ENCODE assay signal across 1 cellular context in the genomic region with DNA sequence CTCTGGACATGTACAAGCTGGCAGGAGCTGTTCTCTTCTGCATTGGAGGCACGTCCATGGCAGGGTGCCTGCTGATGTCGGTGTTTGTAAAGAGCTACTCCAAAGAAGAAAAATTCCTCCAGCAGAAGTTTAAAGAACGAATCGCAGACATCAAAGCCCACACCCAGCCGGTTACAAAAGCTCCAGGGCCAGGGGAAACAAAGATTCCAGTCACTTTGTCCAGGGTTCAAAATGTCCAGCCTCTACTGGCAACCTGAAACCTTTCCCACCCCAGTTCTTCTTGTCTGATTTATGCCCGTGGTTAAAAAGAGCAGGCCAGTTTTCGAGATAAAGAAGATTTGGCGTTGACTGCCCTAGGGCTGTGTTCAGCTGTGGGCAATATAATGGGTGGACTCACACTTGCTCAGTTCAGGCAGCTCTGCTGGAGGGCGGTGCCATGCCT.
TF ChIP-seq lines count a peak whose summit lies in the region.

No MANE protein-coding gene starts in this region.

TF ChIP-seq in IMR-90, 13 proteins besides CTCF, POLR2A, EP300 and RAD21 (continued from another document):
- TF ChIP-seq SMC3 (IDR thresholded peaks at IDR 0.05; ENCODE audit: low read depth, low read length) (no peak), CHD1 (IDR thresholded peaks at IDR 0.05; ENCODE audit: low read depth, low read length) (no peak), FOS (IDR thresholded peaks at IDR 0.05; ENCODE audit: low read depth, low read length) (no peak), BHLHE40 (IDR thresholded peaks at IDR 0.05; ENCODE audit: low read depth, low read length) (no peak), MXI1 (IDR thresholded peaks at IDR 0.05; ENCODE audit: borderline replicate concordance, low read depth, low read length) (no peak), CEBPB (IDR thresholded peaks at IDR 0.05; ENCODE audit: low read depth, low read length) (no peak)
- TF ChIP-seq, protein P1, sequence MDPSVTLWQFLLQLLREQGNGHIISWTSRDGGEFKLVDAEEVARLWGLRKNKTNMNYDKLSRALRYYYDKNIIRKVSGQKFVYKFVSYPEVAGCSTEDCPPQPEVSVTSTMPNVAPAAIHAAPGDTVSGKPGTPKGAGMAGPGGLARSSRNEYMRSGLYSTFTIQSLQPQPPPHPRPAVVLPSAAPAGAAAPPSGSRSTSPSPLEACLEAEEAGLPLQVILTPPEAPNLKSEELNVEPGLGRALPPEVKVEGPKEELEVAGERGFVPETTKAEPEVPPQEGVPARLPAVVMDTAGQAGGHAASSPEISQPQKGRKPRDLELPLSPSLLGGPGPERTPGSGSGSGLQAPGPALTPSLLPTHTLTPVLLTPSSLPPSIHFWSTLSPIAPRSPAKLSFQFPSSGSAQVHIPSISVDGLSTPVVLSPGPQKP (IDR thresholded peaks at IDR 0.05; ENCODE audit: borderline replicate concordance, low read depth, low read length) = no peak
